In the genomic region with DNA sequence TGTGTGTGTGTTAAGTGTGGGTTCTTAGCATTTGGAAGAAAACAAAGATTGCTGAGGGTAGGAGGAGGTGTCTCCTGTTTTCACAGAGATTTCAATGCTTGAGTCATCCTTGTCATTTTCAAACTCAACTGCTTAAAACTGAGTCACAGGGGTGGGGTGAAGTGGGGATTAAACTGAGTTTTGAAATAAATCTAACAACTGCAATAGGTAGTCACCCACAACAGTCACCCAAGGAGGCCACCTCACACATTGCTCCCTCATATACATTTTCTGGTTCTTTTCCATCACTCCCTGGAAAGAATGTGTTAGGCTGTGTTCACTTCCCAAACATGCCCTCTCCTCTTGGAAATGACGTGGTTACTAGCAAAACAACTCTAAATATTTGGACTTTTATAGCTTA, we compare ENCODE assay signal across 12 cellular contexts.
DNase-seq lines count a peak whose midpoint lies in the region; ATAC-seq and TF ChIP-seq lines count a peak whose summit lies in the region.
"Had no signal": no experiment of that assay in that cellular context is flagged by ENCODE, and none has a peak within 500 bp of the region (broad histone marks: within the 10 kb centered on the region; RNA-seq: fewer than 3 reads in every experiment).

No MANE protein-coding gene starts in this region.

- no peak overlapping the region for H3K4me3 ChIP-seq in tibial artery
- H3K4me3 ChIP-seq: lung, psoas muscle had no signal

- H3K36me3 ChIP-seq in tibial artery, result no peaks in the 10 kb centered on the region

- ATAC-seq in foreskin keratinocyte (peak; percentile 73), HG02798 (IDR thresholded peaks at IDR 0.05; ENCODE audit: poor library complexity, unreplicated experiment) (no peak)
- ATAC-seq: psoas muscle had no signal

- no peak for TF ChIP-seq CTCF in foreskin keratinocyte (conservative IDR thresholded peaks at IDR 0.05)
- TF ChIP-seq CTCF in tibial artery (IDR thresholded peaks at IDR 0.05), result no peak

- DNase-seq in AG08395 (ENCODE audit: low spot score) (peak; percentile 75), ELR (ENCODE audit: low read depth) (peak; percentile 43), T1000 (lab: John Stamatoyannopoulos, UW) (peak; percentile 12), foreskin keratinocyte (peak; percentile 44 to 72), tibial artery (no peak), ureter (ENCODE audit: low spot score) (no peak), posterior cingulate gyrus (no peak)
- DNase-seq: cerebellar nuclear complex, NCI-H510A, psoas muscle had no signal

- H3K27ac ChIP-seq in foreskin keratinocyte (no peak overlapping the region), tibial artery (no peak overlapping the region)
- H3K27ac ChIP-seq: psoas muscle had no signal

- H3K4me1 ChIP-seq in foreskin keratinocyte (peaks cover 5% of the 10 kb centered on the region), tibial artery (no peaks in the 10 kb centered on the region)
- H3K4me1 ChIP-seq: psoas muscle had no signal

- intact Hi-C loops in tibial artery (cut with DNase I; ENCODE audit: low total_unique reads) (no loop called here), posterior cingulate gyrus (cut with DNase I) (no loop called here)

- no peaks in the 10 kb centered on the region for H3K9me3 ChIP-seq in tibial artery
- H3K9me3 ChIP-seq: psoas muscle had no signal

- peaks cover 13% of the 10 kb centered on the region for H3K27me3 ChIP-seq in foreskin keratinocyte
- H3K27me3 ChIP-seq in tibial artery, result no peaks in the 10 kb centered on the region

Comparison
In these comparisons a context has a peak if more than half of its experiments do, and no peak if none do; other contexts are left out.
1. DNase-seq: peak in AG08395 (single experiment), ELR (single experiment), T1000 (single experiment) and foreskin keratinocyte (2 of 2); none in tibial artery (0 of 2), ureter (single experiment) and posterior cingulate gyrus (0 of 10).